8 cellular contexts compared by ENCODE assay signal in the genomic region with DNA sequence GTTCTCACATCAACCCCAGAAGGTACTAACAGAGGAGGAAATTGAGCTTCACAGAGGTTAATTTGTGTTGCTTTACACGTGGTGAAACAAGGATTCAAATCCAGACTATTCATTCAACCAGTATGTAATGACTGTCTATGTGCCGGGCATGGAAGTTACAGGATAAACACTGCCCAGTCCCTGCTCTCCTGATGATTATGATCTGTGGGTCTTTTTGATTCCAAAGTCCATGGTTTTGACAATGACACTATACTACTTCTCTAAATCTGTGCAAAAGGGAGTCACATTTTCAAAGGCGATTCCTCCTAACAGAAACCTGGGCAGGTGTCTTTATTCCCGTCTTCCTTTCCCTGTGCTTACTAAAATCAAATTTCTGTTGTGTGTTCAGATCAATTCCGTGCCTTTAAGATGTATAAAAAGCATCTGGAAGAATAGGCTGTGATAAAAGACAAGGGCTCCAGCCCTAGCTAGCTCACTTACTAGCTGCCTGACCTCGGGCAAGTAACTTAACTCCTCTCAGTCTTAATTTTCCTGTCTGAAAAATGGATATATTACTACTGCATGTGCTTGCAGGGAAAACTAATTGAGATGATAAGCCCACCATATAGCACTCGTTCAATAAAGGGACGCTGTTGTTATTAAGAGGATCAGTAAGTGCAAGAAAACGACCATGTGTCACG.
A peak's percentile ranks its signal among the peaks of the same experiment; 100 is the strongest.
DNase-seq lines count a peak whose midpoint lies in the region; ATAC-seq and TF ChIP-seq lines count a peak whose summit lies in the region.

No MANE protein-coding gene starts in this region.

- ATAC-seq in effector memory CD8-positive, alpha-beta T cell (replicated peaks): no peak
- no peak for ATAC-seq in GM21447 (IDR thresholded peaks at IDR 0.05; ENCODE audit: unreplicated experiment)

- peaks cover 18% of the 10 kb centered on the region for H3K79me2 ChIP-seq in MM.1S (ENCODE audit: low read length)

- H2AFZ ChIP-seq in MM.1S (ENCODE audit: low read length): peak overlapping the region; percentile 92

- H3K4me3 ChIP-seq in MM.1S (ENCODE audit: low read length): peak overlapping the region; percentile 75
- peak overlapping the region; percentile 93 to 98 for H3K4me3 ChIP-seq in neutrophil (ENCODE audit: low read depth in 1 of 2, low read length in 1 of 2)

- peak overlapping the region; percentile 85 to 96 for H3K4me3 Mint-ChIP-seq in effector memory CD8-positive, alpha-beta T cell

- peaks cover 11 to 24% of the 10 kb centered on the region in 2 donors for H3K27me3 Mint-ChIP-seq in effector memory CD8-positive, alpha-beta T cell

- H3K4me2 ChIP-seq in MM.1S (ENCODE audit: low read depth, low read length): peak overlapping the region; percentile 95

- H3F3A ChIP-seq in MM.1S (ENCODE audit: insufficient read depth, low read length): peaks cover 10% of the 10 kb centered on the region

- H3K4me1 ChIP-seq in MM.1S (ENCODE audit: low read length) (peaks cover 11% of the 10 kb centered on the region), neutrophil (ENCODE audit: control insufficient read depth in 1 of 2, insufficient read depth in 1 of 2, low read depth in 1 of 2, low read length in 1 of 2) (peaks cover 24 to 26% of the 10 kb centered on the region in 2 experiments)

- H3K27ac ChIP-seq in C4-2B (peak overlapping the region; percentile 75; the same call in 1 of the 2 replicates), MM.1S (ENCODE audit: low read length) (peak overlapping the region; percentile 9; the same call in 1 of the 2 replicates), neutrophil (peak overlapping the region; percentile 99)

- H3K27me3 ChIP-seq in MM.1S (replicated peaks; ENCODE audit: insufficient read depth, low read length) (no peaks in the 10 kb centered on the region), neutrophil (peaks cover 7% of the 10 kb centered on the region)

- peaks cover 23% of the 10 kb centered on the region for H3K36me3 Mint-ChIP-seq in effector memory CD8-positive, alpha-beta T cell (ENCODE audit: insufficient read depth)

- no peaks in the 10 kb centered on the region for H3K9me2 ChIP-seq in MM.1S (replicated peaks; ENCODE audit: insufficient read depth, low read length)

- peak overlapping the region; percentile 39; the same call in 1 of the 2 replicates for H3K9ac ChIP-seq in MM.1S (ENCODE audit: low read length)

- peaks cover 12 to 14% of the 10 kb centered on the region in 2 donors for H3K4me1 Mint-ChIP-seq in effector memory CD8-positive, alpha-beta T cell (ENCODE audit: low read depth in 2 of 2)

- no peak for TF ChIP-seq CTCF in C4-2B (conservative IDR thresholded peaks at IDR 0.05)
- TF ChIP-seq CTCF in MM.1S (IDR thresholded peaks at IDR 0.05; ENCODE audit: low read length): no peak
- no peak for TF ChIP-seq CTCF in neutrophil (IDR thresholded peaks at IDR 0.05)

- no peaks in the 10 kb centered on the region for H4K20me1 ChIP-seq in MM.1S (ENCODE audit: insufficient read depth, low read length)

- H3K9me3 ChIP-seq in MM.1S (replicated peaks; ENCODE audit: insufficient read depth, low read length) (no peaks in the 10 kb centered on the region), neutrophil (no peaks in the 10 kb centered on the region)

- no peaks in the 10 kb centered on the region for H3K36me3 ChIP-seq in MM.1S (replicated peaks; ENCODE audit: insufficient read depth, low read length)
- H3K36me3 ChIP-seq in neutrophil: peaks cover under 1% of the 10 kb centered on the region

- DNase-seq in MM.1S (no peak), Ammon's horn (ENCODE audit: low spot score) (no peak), NCI-H146 treated with DMSO at 0.1 percent for 48 hours (lab: John Stamatoyannopoulos, UW; ENCODE audit: unreplicated experiment) (no peak), Kasumi-1 (lab: John Stamatoyannopoulos, UW) (no peak)
- no peak for DNase-seq in effector memory CD8-positive, alpha-beta T cell

- H3K9me3 Mint-ChIP-seq in effector memory CD8-positive, alpha-beta T cell: no peaks in the 10 kb centered on the region

- peak overlapping the region; percentile 77 to 93 for H3K27ac Mint-ChIP-seq in effector memory CD8-positive, alpha-beta T cell

Comparison
In these comparisons a context has a peak if more than half of its experiments do, and no peak if none do; other contexts are left out.
1. H3K27ac ChIP-seq: peak in every context shown above with its lines; median percentile 99 in neutrophil; 75 in C4-2B; 9 in MM.1S.